ENCODE assay signal across 11 cellular contexts in the genomic region with DNA sequence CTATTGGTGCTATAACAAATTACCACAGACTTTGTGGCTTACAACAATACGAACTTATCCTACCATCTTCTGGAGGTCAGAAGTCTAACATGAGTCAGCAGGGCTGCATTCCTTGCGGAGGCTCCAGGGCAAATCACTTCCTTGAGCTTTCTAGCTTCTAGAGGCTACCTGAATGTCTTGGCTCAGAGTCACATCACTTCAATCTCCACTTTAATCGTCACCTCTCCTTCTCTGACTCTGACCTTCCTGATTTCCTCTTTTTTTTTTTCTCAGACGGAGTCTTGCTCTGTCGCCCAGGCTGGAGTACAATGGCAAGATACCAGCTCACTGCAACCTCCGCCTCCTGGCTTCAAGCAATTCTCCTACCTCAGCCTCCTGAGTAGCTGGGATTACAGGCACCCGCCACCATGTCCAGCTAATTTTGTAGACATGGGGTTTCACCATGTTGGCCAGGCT. TPM values are rescaled to one million over a fixed set of nuclear protein-coding genes. Genes with fewer than 3 reads are reported as not detected.
DNase-seq lines count a peak whose midpoint lies in the region; ATAC-seq and TF ChIP-seq lines count a peak whose summit lies in the region.
"Had no signal": no experiment of that assay in that cellular context is flagged by ENCODE, and none has a peak within 500 bp of the region (broad histone marks: within the 10 kb centered on the region; RNA-seq: fewer than 3 reads in every experiment).

No MANE protein-coding gene starts in this region.

- no peak for ATAC-seq in GM21423 (IDR thresholded peaks at IDR 0.05; ENCODE audit: unreplicated experiment)
- ATAC-seq: activated CD4-positive, CD25-positive, alpha-beta regulatory T cell treated with anti-CD3 and anti-CD28 coated beads, Interleukin-2, amount 50 U/mL, for 24 hours had no signal

- no peaks in the 10 kb centered on the region for H3K4me1 ChIP-seq in Peyer's patch
- H3K4me1 ChIP-seq: parathyroid adenoma had no signal

- no peaks in the 10 kb centered on the region for H3K27me3 ChIP-seq in Peyer's patch

- DNase-seq in ELR (ENCODE audit: low read depth) (peak; percentile 98), Peyer's patch (peak in 2 of 3 donors; percentile 63 to 82), epithelial cell of prostate (ENCODE audit: low read depth, low spot score) (peak; percentile 86), non-pigmented ciliary epithelial cell (ENCODE audit: low read depth) (peak; percentile 74), NCI-H345 (lab: John Stamatoyannopoulos, UW) (no peak), GM20000 (ENCODE audit: low spot score) (no peak), NCI-H1694 (lab: John Stamatoyannopoulos, UW) (no peak)
- DNase-seq: NCI-H2107 had no signal

- H3K9me3 ChIP-seq in Peyer's patch = no peaks in the 10 kb centered on the region

- no peak for TF ChIP-seq POLR2A in Peyer's patch (IDR thresholded peaks at IDR 0.05)

- peak overlapping the region in 3 of 4 donors; percentile 60 to 78 (median 69) for H3K27ac ChIP-seq in Peyer's patch
- peak overlapping the region; percentile 77 for H3K27ac ChIP-seq in epithelial cell of prostate
- H3K27ac ChIP-seq: parathyroid adenoma had no signal

- peak in 1 of 6 experiments; percentile 2 for TF ChIP-seq CTCF in Peyer's patch (IDR thresholded peaks at IDR 0.05)
- TF ChIP-seq CTCF in GM20000 (IDR thresholded peaks at IDR 0.05; ENCODE audit: extremely low read depth, missing control alignments) = no peak

- H3K36me3 ChIP-seq in Peyer's patch = no peaks in the 10 kb centered on the region

- no peak overlapping the region for H3K4me3 ChIP-seq in Peyer's patch

RNA-seq across cellular contexts. Expression of a gene that starts 44.6 kb away (rescaled TPM):
- total RNA-seq in Peyer's patch = 10 to 100 TPM; 55.0 to 73.4 (median 60.6) TPM

RNA-seq across cellular contexts. Expression of a gene that starts 44.9 kb away (rescaled TPM):
- total RNA-seq in Peyer's patch = 10 to 100 TPM in 3 of 4 donors, 1 to 10 TPM in 1; 9.7 to 48.7 (median 21.5) TPM

Comparison
In these comparisons a context has a peak if more than half of its experiments do, and no peak if none do; other contexts are left out.
1. DNase-seq: peak in ELR (single experiment), Peyer's patch (2 of 3), epithelial cell of prostate (single experiment) and non-pigmented ciliary epithelial cell (single experiment); none in NCI-H345 (single experiment), GM20000 (single experiment) and NCI-H1694 (single experiment).